In genomic region chr17:45316271-45317112, GRCh38 we compare ENCODE assay signal across 8 cellular contexts. TPM values are rescaled to one million over a fixed set of nuclear protein-coding genes. Genes with fewer than 3 reads are reported as not detected.
DNase-seq lines count a peak whose midpoint lies in the region; ATAC-seq, FAIRE-seq and TF ChIP-seq lines count a peak whose summit lies in the region.

TSS of gene MAP3K14 (minus strand) at chr17:45317020. CDS start at chr17:45290745, 26,275 bp downstream.

- H3K4me2 ChIP-seq in H1 (ENCODE audit: insufficient read depth in 1 of 2, low read depth in 2 of 2, low read length in 2 of 2) (peak within 1 kb of the TSS; percentile 84 to 96), mesendoderm (ENCODE audit: low read length) (peak within 1 kb of the TSS; percentile 90)

- H4K5ac ChIP-seq in H1 (ENCODE audit: insufficient read length, low read depth, low read length) (no peak within 1 kb of the TSS), mesendoderm (ENCODE audit: low read length) (no peak within 1 kb of the TSS)

- peak within 1 kb of the TSS; percentile 58; the same call in 1 of the 2 replicates for H4K8ac ChIP-seq in H1 (ENCODE audit: extremely low read depth, insufficient read depth, low read length)
- no peak within 1 kb of the TSS for H4K8ac ChIP-seq in mesendoderm (ENCODE audit: low read depth, low read length)

- H2BK120ac ChIP-seq in H1 (replicated peaks; ENCODE audit: low read depth, low read length) (no peak within 1 kb of the TSS), mesendoderm (ENCODE audit: low read depth, low read length) (no peak within 1 kb of the TSS)

- H3K4me1 ChIP-seq in H1 (replicated peaks in 1 of 4; ENCODE audit: control insufficient read depth in 3 of 4, insufficient read depth in 4 of 4, low read length in 3 of 4), result peaks cover 2 to 7% (median 4%) of the 10 kb centered on the region in 4 experiments
- peaks cover 5% of the 10 kb centered on the region for H3K4me1 ChIP-seq in mesendoderm (ENCODE audit: control insufficient read depth, low read depth, low read length)

- H3K27ac ChIP-seq in H1 (ENCODE audit: low read depth, low read length) (peak within 1 kb of the TSS; percentile 56), mesendoderm (ENCODE audit: low read depth, low read length) (peak within 1 kb of the TSS; percentile 74)

- H2AK5ac ChIP-seq in H1 (ENCODE audit: low read depth, low read length) (no peak within 1 kb of the TSS), mesendoderm (ENCODE audit: low read length) (no peak within 1 kb of the TSS)

- H3K79me1 ChIP-seq in H1 (ENCODE audit: low read depth, low read length), result peaks cover 7% of the 10 kb centered on the region; the same call in 1 of the 2 replicates
- H3K79me1 ChIP-seq in mesendoderm (ENCODE audit: low read length), result peaks cover 16% of the 10 kb centered on the region

- H4K91ac ChIP-seq in H1 (replicated peaks; ENCODE audit: insufficient read length, low read length), result no peak within 1 kb of the TSS

- ATAC-seq in HG02943 (IDR thresholded peaks at IDR 0.05; ENCODE audit: low read depth, unreplicated experiment), result peak; percentile 13

- H3K27me3 ChIP-seq in H1 (replicated peaks in 1 of 4; ENCODE audit: control insufficient read depth in 3 of 4, extremely low read depth in 1 of 4, insufficient read depth in 3 of 4, low read length in 3 of 4) (peaks cover 0 to 2% (median 0%) of the 10 kb centered on the region in 4 experiments; a peak in 3 of 7 replicates), mesendoderm (ENCODE audit: insufficient read depth, low read length, poor library complexity) (no peaks in the 10 kb centered on the region)

- no peak within 1 kb of the TSS for H3K14ac ChIP-seq in H1 (ENCODE audit: insufficient read length)

- H3K9me3 ChIP-seq in H1 (ENCODE audit: insufficient read depth in 2 of 2, low read depth in 1 of 2, low read length in 1 of 2), result no peaks in the 10 kb centered on the region

- FAIRE-seq in H1 (lab: Jason Lieb, UNC), result no peak

- peak within 1 kb of the TSS; percentile 39; the same call in 1 of the 2 replicates for H3K18ac ChIP-seq in H1 (ENCODE audit: extremely low read depth, low read length)
- peak within 1 kb of the TSS; percentile 32 for H3K18ac ChIP-seq in mesendoderm (ENCODE audit: low read length)

- peak within 1 kb of the TSS; percentile 67 to 84 (median 76) for H3K4me3 ChIP-seq in H1 (ENCODE audit: extremely low read depth in 1 of 4, insufficient read depth in 2 of 4, low read depth in 3 of 4, low read length in 4 of 4)
- H3K4me3 ChIP-seq in mesendoderm (ENCODE audit: low read length), result peak within 1 kb of the TSS; percentile 77

- peak in 1 of 2 experiments; percentile 73; a peak in 2 of 3 replicates for TF ChIP-seq POLR2A in H1 (IDR thresholded peaks at IDR 0.05; ENCODE audit: control extremely low read depth in 1 of 2, low read depth in 2 of 2, low read length in 2 of 2)

- H2BK15ac ChIP-seq in H1 (ENCODE audit: low read length) (no peak within 1 kb of the TSS), mesendoderm (replicated peaks; ENCODE audit: low read depth) (no peak within 1 kb of the TSS)

- peak in 1 of 3 experiments; percentile 21; a peak in 2 of 4 replicates for TF ChIP-seq CTCF in H1 (IDR thresholded peaks at IDR 0.05; ENCODE audit: control extremely low read depth in 1 of 3, insufficient read depth in 1 of 3, low read depth in 1 of 3, low read length in 3 of 3)

- no peak for TF ChIP-seq EP300 in H1 (IDR thresholded peaks at IDR 0.05; ENCODE audit: borderline replicate concordance in 1 of 2, low read depth in 2 of 2, low read length in 2 of 2)

- TF ChIP-seq RAD21 in H1 (IDR thresholded peaks at IDR 0.05 in 1 of 2, conservative IDR thresholded peaks at IDR 0.05 in 1 of 2; ENCODE audit: low read depth in 2 of 2, low read length in 2 of 2), result peak; percentile 17 to 43; a peak in 3 of 4 replicates

- CTCF ChIA-PET in H1 (lab: Charles Lee; ENCODE audit: partially characterized antibody), result interaction anchor here (0.6 to 7.4 kb wide), 18 partner anchors 9 to 85 kb away, joined by 3 to 47 read pairs (median 4); no protein-coding TSS in a partner anchor

- H3K56ac ChIP-seq in H1 (replicated peaks; ENCODE audit: insufficient read length, low read depth, low read length), result no peak within 1 kb of the TSS
- H3K56ac ChIP-seq in mesendoderm (ENCODE audit: low read length), result peak within 1 kb of the TSS; percentile 91

- peaks cover 0 to 7% of the 10 kb centered on the region in 2 experiments for H4K20me1 ChIP-seq in H1 (replicated peaks in 1 of 2; ENCODE audit: control insufficient read depth in 1 of 2, insufficient read depth in 2 of 2, low read length in 2 of 2)

- no peak within 1 kb of the TSS for H2BK12ac ChIP-seq in H1 (ENCODE audit: low read depth, low read length)

- H3K4ac ChIP-seq in H1 (replicated peaks; ENCODE audit: insufficient read length, low read depth, low read length), result peak within 1 kb of the TSS; percentile 12
- H3K4ac ChIP-seq in mesendoderm (ENCODE audit: low read depth, low read length), result no peak within 1 kb of the TSS

- no peak within 1 kb of the TSS for H2BK20ac ChIP-seq in H1 (ENCODE audit: low read length)

- POLR2A ChIA-PET in H1 (lab: Charles Lee; ENCODE audit: partially characterized antibody), result interaction anchor here (0.6 to 2.7 kb wide), 23 partner anchors 10 to 167 kb away, joined by 3 to 15 read pairs (median 4); partner anchors contain the start of gene HEXIM1

- peak within 1 kb of the TSS; percentile 78 for H2AFZ ChIP-seq in H1 (ENCODE audit: low read length)

- H3K9ac ChIP-seq in H1 (replicated peaks in 1 of 4; ENCODE audit: extremely low read depth in 1 of 4, low read depth in 3 of 4, low read length in 3 of 4), result peak within 1 kb of the TSS; percentile 59 to 82 (median 73)
- H3K9ac ChIP-seq in mesendoderm (ENCODE audit: low read length), result peak within 1 kb of the TSS; percentile 86

- H3K79me2 ChIP-seq in H1 (ENCODE audit: control insufficient read depth in 1 of 2, insufficient read depth in 2 of 2, low read length in 2 of 2) (peaks cover 0 to 41% of the 10 kb centered on the region in 2 experiments; a peak in 2 of 4 replicates), mesendoderm (ENCODE audit: control insufficient read depth, insufficient read depth, low read length) (peaks cover 30% of the 10 kb centered on the region)

- WGBS in H1 (ENCODE audit: extremely low coverage in 1 of 2, insufficient coverage in 1 of 2, insufficient read length in 1 of 2, insufficient replicate concordance in 2 of 2, low coverage in 1 of 2, low lambda C conversion rate in 2 of 2, missing lambda C conversion rate in 1 of 2), 2 experiments, result 1% methylated on average over 30 of the region's 89 CpGs; no CpG with 5 or more reads in 1 of the 2 experiments
- no CpG with 5 or more reads among the region's 89 CpGs for WGBS in mesendoderm (ENCODE audit: extremely low coverage, insufficient coverage, low lambda C conversion rate)

- H3K23me2 ChIP-seq in H1 (ENCODE audit: low read depth, low read length), result peaks cover 7% of the 10 kb centered on the region; the same call in 1 of the 2 replicates

- H3K36me3 ChIP-seq in H1 (ENCODE audit: control insufficient read depth in 2 of 4, insufficient read depth in 4 of 4, low read length in 3 of 4) (no peaks in the 10 kb centered on the region), mesendoderm (ENCODE audit: control insufficient read depth, insufficient read depth, low read length) (no peaks in the 10 kb centered on the region)

- 0 out of 2 replicates have a peak within 1 kb of the TSS, but pooled peaks have one; percentile 69 for H2BK5ac ChIP-seq in H1 (ENCODE audit: low read depth, low read length)
- no peak within 1 kb of the TSS for H2BK5ac ChIP-seq in mesendoderm (ENCODE audit: low read length)

- H3K23ac ChIP-seq in H1 (ENCODE audit: insufficient read length) (no peak within 1 kb of the TSS), mesendoderm (ENCODE audit: low read length) (no peak within 1 kb of the TSS)

- DNase-seq in NCI-H2227 (lab: John Stamatoyannopoulos, UW; ENCODE audit: unreplicated experiment) (peak; percentile 83), NCI-H2227 treated with DMSO at 0.1 percent for 48 hours (lab: John Stamatoyannopoulos, UW) (no peak), NCI-H526 treated with DMSO at 0.1 percent for 48 hours (lab: John Stamatoyannopoulos, UW) (peak; percentile 81), H1 (ENCODE audit: low read depth in 1 of 2, low spot score in 2 of 2) (peak in 1 of 2 experiments; percentile 80), mesendoderm (peak; percentile 79)
- peak in 2 of 3 experiments; percentile 39 to 47 for DNase-seq in activated CD8-positive, alpha-beta memory T cell treated with anti-CD3 and anti-CD28 coated beads for 48 hours (ENCODE audit: low read depth in 2 of 3, low spot score in 2 of 3)
- DNase-seq in stimulated activated naive CD4-positive, alpha-beta T cell treated with Interleukin-2 at 50 U/mL for 16 hours (lab: John Stamatoyannopoulos, UW), result peak; percentile 52

TF ChIP-seq in H1, 55 proteins besides CTCF, POLR2A, EP300 and RAD21 (continues in another document):
- peak; percentile 18; the same call in 1 of the 2 replicates for TF ChIP-seq USF2 (IDR thresholded peaks at IDR 0.05; ENCODE audit: low read length)
- TF ChIP-seq TAF1 (IDR thresholded peaks at IDR 0.05; ENCODE audit: low read depth, low read length), result peak; percentile 39; the same call in 1 of the 2 replicates
- peak; percentile 97 for TF ChIP-seq KDM4A (IDR thresholded peaks at IDR 0.05; ENCODE audit: low read depth, low read length, severe bottlenecking)
- peak; percentile 41 for TF ChIP-seq TAF7 (optimal IDR thresholded peaks at IDR 0.05; ENCODE audit: borderline replicate concordance, low read depth, low read length)
- no peak for TF ChIP-seq EZH2 (IDR thresholded peaks at IDR 0.05; ENCODE audit: low read depth, low read length, severe bottlenecking)
- TF ChIP-seq MAFK (IDR thresholded peaks at IDR 0.05; ENCODE audit: low read depth, low read length), result no peak
- TF ChIP-seq HDAC6 (IDR thresholded peaks at IDR 0.05; ENCODE audit: low read depth, low read length), result no peak

RNA-seq across cellular contexts. Expression of gene MAP3K14, which starts in this region (rescaled TPM):
- 6.1 and 6.7 TPM in 2 replicates for total RNA-seq in H1 (2021; fragmentation: NEBNext Ultra II Directional; extraction: Animal tissue kit (Norgen Biotek cat#: 25700))
- polyA plus RNA-seq in H1 (2011; rRNA removed), result 5.2 and 6.4 TPM in 2 replicates
- polyA plus RNA-seq in H1 (2011; cell fraction: cytosol; rRNA removed), result 4.3 TPM
- polyA plus RNA-seq in H1 (2011; cell fraction: nucleus; rRNA removed), result 9.5 TPM
- polyA plus RNA-seq in H1 (2012, experiment 1 of 2), result 5.2 to 7.2 TPM (median 7.0 TPM) in 4 replicates
- 6.0 TPM for polyA plus RNA-seq in H1 (2012, experiment 2 of 2)
- polyA plus RNA-seq in H1 (2013, experiment 1 of 2), result 3.5 TPM
- 3.3 TPM for polyA plus RNA-seq in H1 (2013, experiment 2 of 2)
- polyA minus RNA-seq in H1 (2011; rRNA and poly(A)+ RNA removed), result 3.9 and 4.4 TPM in 2 replicates
- 3.0 TPM for polyA minus RNA-seq in H1 (2011; cell fraction: cytosol; rRNA and poly(A)+ RNA removed)
- 5.4 TPM for polyA minus RNA-seq in H1 (2011; cell fraction: nucleus; rRNA and poly(A)+ RNA removed)
- polyA plus RNA-seq in mesendoderm (2013, experiment 1 of 2), result 1.6 TPM
- polyA plus RNA-seq in mesendoderm (2013, experiment 2 of 2), result 2.0 TPM
